In genomic region chr17:321386-321941, GRCh38 we compare ENCODE assay signal across 16 cellular contexts.
"Had no signal": no experiment of that assay in that cellular context is flagged by ENCODE, and none has a peak within 500 bp of the region (broad histone marks: within the 10 kb centered on the region; RNA-seq: fewer than 3 reads in every experiment).

No MANE protein-coding gene starts in this region.

- H3K4me1 ChIP-seq: psoas muscle had no signal

- H3K4me3 Mint-ChIP-seq: activated CD4-positive, alpha-beta T cell treated with anti-CD3 and anti-CD28 coated beads, Interleukin-2, amount 10 ng/mL, durations not matched to agents 24 days and 14 days; activated CD8-positive, alpha-beta T cell treated with anti-CD3 and anti-CD28 coated beads, Interleukin-2, amount 10 ng/mL, durations not matched to agents 7 days and 5 days; activated naive CD8-positive, alpha-beta T cell treated with anti-CD3 and anti-CD28 coated beads, Interleukin-2, amount 10 ng/mL, durations not matched to agents 7 days and 5 days; effector memory CD8-positive, alpha-beta T cell; immature natural killer cell; stimulated activated memory B cell treated with anti-CD40 and anti-IgM and Interleukin-4, amounts not matched to agents 10 μg/mL and 1 μg/mL and 100 μg/mL, for 72 hours had no signal

- H3K9me3 ChIP-seq: psoas muscle had no signal

- H3K4me1 Mint-ChIP-seq: activated CD4-positive, alpha-beta T cell treated with anti-CD3 and anti-CD28 coated beads, Interleukin-2, amount 10 ng/mL, durations not matched to agents 24 days and 14 days; activated naive CD8-positive, alpha-beta T cell treated with anti-CD3 and anti-CD28 coated beads, Interleukin-2, amount 10 ng/mL, durations not matched to agents 7 days and 5 days; immature natural killer cell; stimulated activated memory B cell treated with anti-CD40 and anti-IgM and Interleukin-4, amounts not matched to agents 10 μg/mL and 1 μg/mL and 100 μg/mL, for 72 hours had no signal

- H3K27me3 Mint-ChIP-seq: activated CD4-positive, alpha-beta T cell treated with anti-CD3 and anti-CD28 coated beads, Interleukin-2, amount 10 ng/mL, durations not matched to agents 24 days and 14 days; activated naive CD8-positive, alpha-beta T cell treated with anti-CD3 and anti-CD28 coated beads, Interleukin-2, amount 10 ng/mL, durations not matched to agents 7 days and 5 days; effector memory CD8-positive, alpha-beta T cell; stimulated activated memory B cell treated with anti-CD40 and anti-IgM and Interleukin-4, amounts not matched to agents 10 μg/mL and 1 μg/mL and 100 μg/mL, for 72 hours had no signal

- ATAC-seq: activated CD8-positive, alpha-beta T cell treated with anti-CD3 and anti-CD28 coated beads, Interleukin-2, amount 10 ng/mL, durations not matched to agents 7 days and 5 days; effector memory CD8-positive, alpha-beta T cell; psoas muscle; stimulated activated memory B cell treated with anti-CD40 and anti-IgM and Interleukin-4, amounts not matched to agents 10 μg/mL and 1 μg/mL and 100 μg/mL, for 72 hours had no signal

- H3K9me3 Mint-ChIP-seq: effector memory CD8-positive, alpha-beta T cell had no signal

- H3K27ac Mint-ChIP-seq: activated CD4-positive, alpha-beta T cell treated with anti-CD3 and anti-CD28 coated beads, Interleukin-2, amount 10 ng/mL, durations not matched to agents 24 days and 14 days; activated CD8-positive, alpha-beta T cell treated with anti-CD3 and anti-CD28 coated beads, Interleukin-2, amount 10 ng/mL, durations not matched to agents 7 days and 5 days; activated naive CD8-positive, alpha-beta T cell treated with anti-CD3 and anti-CD28 coated beads, Interleukin-2, amount 10 ng/mL, durations not matched to agents 7 days and 5 days; effector memory CD8-positive, alpha-beta T cell; immature natural killer cell; stimulated activated memory B cell treated with anti-CD40 and anti-IgM and Interleukin-4, amounts not matched to agents 10 μg/mL and 1 μg/mL and 100 μg/mL, for 72 hours had no signal

- DNase-seq: activated CD4-positive, alpha-beta T cell treated with anti-CD3 and anti-CD28 coated beads, Interleukin-2, amount 10 ng/mL, durations not matched to agents 24 days and 14 days; activated CD4-positive, CD25-positive, alpha-beta regulatory T cell; activated CD8-positive, alpha-beta memory T cell treated with anti-CD3 and anti-CD28 coated beads, Interleukin-2, amount 50 U/mL, for 4 hours; activated CD8-positive, alpha-beta T cell treated with anti-CD3 and anti-CD28 coated beads, Interleukin-2, amount 10 ng/mL, durations not matched to agents 7 days and 5 days; activated gamma-delta T cell; activated T-cell treated with anti-CD3 and anti-CD28 coated beads, Interleukin-2, amount 50 U/mL, for 48 hours; dermis blood vessel endothelial cell; effector memory CD8-positive, alpha-beta T cell; foreskin melanocyte; immature natural killer cell; stimulated activated CD4-positive, alpha-beta T cell treated with anti-CD3 and anti-CD28 coated beads, Interleukin-2, amount 100 ng/mL, for 48 hours; SW 1271 had no signal

- H3K36me3 Mint-ChIP-seq: activated naive CD8-positive, alpha-beta T cell treated with anti-CD3 and anti-CD28 coated beads, Interleukin-2, amount 10 ng/mL, durations not matched to agents 7 days and 5 days had no signal

- H3K27ac ChIP-seq: psoas muscle had no signal

- H3K4me3 ChIP-seq: psoas muscle had no signal

- FAIRE-seq: TTC549 had no signal
